In genomic region chr10:15898046-15898445, GRCh38 we compare ENCODE assay signal across 1 cellular context.
TF ChIP-seq lines count a peak whose summit lies in the region.

No MANE protein-coding gene starts in this region.

TF ChIP-seq in HepG2, 621 proteins besides CTCF, POLR2A, EP300 and RAD21 (continued from another document):
- TF ChIP-seq HOXA9 (CRISPR knock-in tag; IDR thresholded peaks at IDR 0.05; ENCODE audit: borderline replicate concordance), result no peak
- no peak for TF ChIP-seq IRX3 (CRISPR knock-in tag; IDR thresholded peaks at IDR 0.05; ENCODE audit: borderline replicate concordance, low read depth)
- no peak for TF ChIP-seq ZNF879 (CRISPR knock-in tag; IDR thresholded peaks at IDR 0.05)
- TF ChIP-seq MAFK (conservative IDR thresholded peaks at IDR 0.05 in 1 of 2, IDR thresholded peaks at IDR 0.05 in 1 of 2; ENCODE audit: low read length in 2 of 2), result no peak
- TF ChIP-seq MLX (CRISPR knock-in tag; IDR thresholded peaks at IDR 0.05), result no peak
- TF ChIP-seq ZNF180 (CRISPR knock-in tag; IDR thresholded peaks at IDR 0.05; ENCODE audit: borderline replicate concordance, low read depth), result no peak
TF ChIP-seq in HepG2: peak in this region for 0.
